ENCODE assay signal across 20 cellular contexts in the genomic region with DNA sequence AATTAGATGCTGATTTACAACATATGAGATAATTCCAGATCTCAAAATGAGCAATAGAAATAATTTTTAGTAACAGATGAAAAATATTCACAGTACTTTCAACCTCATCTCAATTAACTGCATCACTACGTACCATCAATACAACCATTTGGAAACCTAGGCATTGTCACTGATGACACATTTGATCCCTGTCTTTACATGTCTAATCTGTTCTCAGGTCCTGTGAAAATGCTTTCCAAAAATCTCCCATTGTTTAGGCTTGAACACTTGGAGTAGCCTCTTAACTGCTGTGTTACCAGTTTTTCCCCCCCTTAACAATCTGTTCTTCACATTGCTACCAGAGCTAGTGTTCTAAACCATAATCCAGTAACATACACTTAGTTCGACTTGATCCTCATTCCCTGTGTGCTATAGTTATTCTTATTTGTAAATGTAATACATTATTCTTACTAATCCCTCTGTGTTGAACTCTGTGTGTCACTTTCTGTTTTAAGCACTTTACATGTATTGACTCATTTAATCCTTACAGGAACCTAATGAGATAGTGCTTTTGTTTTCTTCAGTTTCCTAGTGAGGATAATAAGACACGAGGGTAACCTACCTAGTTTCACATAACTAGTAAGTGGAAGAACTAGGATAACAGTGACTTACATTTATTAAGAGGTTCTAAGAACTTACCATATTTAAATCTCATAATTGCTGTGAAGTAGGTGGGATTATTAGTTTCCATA. TPM values are rescaled to one million over a fixed set of nuclear protein-coding genes. Genes with fewer than 3 reads are reported as not detected.
DNase-seq lines count a peak whose midpoint lies in the region; ATAC-seq and FAIRE-seq lines count a peak whose summit lies in the region.
"Had no signal": no experiment of that assay in that cellular context is flagged by ENCODE, and none has a peak within 500 bp of the region (broad histone marks: within the 10 kb centered on the region; RNA-seq: fewer than 3 reads in every experiment).

No MANE protein-coding gene starts in this region.

- peaks cover 58% of the 10 kb centered on the region for H3K36me3 Mint-ChIP-seq in activated CD4-positive, alpha-beta T cell treated with anti-CD3 and anti-CD28 coated beads, Interleukin-2, amount 10 ng/mL, durations not matched to agents 24 days and 14 days (ENCODE audit: low read depth)
- H3K36me3 Mint-ChIP-seq in activated T-helper 17 cell treated with anti-CD3 and anti-CD28 coated beads, Interleukin-2, amount 50 U/mL, for 72 hours (ENCODE audit: low read depth) = peaks cover 97% of the 10 kb centered on the region

- intact Hi-C loops in activated CD4-positive, alpha-beta T cell treated with anti-CD3 and anti-CD28 coated beads, Interleukin-2, amount 10 ng/mL, durations not matched to agents 24 days and 14 days (cut with micrococcal nuclease) = no loop called here

- no peak overlapping the region for H3K4me3 Mint-ChIP-seq in activated CD4-positive, alpha-beta T cell treated with anti-CD3 and anti-CD28 coated beads, Interleukin-2, amount 10 ng/mL, durations not matched to agents 24 days and 14 days
- no peak overlapping the region for H3K4me3 Mint-ChIP-seq in activated T-helper 17 cell treated with anti-CD3 and anti-CD28 coated beads, Interleukin-2, amount 50 U/mL, for 72 hours

- H4K20me1 ChIP-seq in GM23248 (ENCODE audit: insufficient read depth) = no peaks in the 10 kb centered on the region

- H3K27me3 Mint-ChIP-seq in activated CD4-positive, alpha-beta T cell treated with anti-CD3 and anti-CD28 coated beads, Interleukin-2, amount 10 ng/mL, durations not matched to agents 24 days and 14 days = no peaks in the 10 kb centered on the region
- H3K27me3 Mint-ChIP-seq in activated T-helper 17 cell treated with anti-CD3 and anti-CD28 coated beads, Interleukin-2, amount 50 U/mL, for 72 hours = no peaks in the 10 kb centered on the region

- no peak overlapping the region for H3K9ac ChIP-seq in GM23248

- no peak overlapping the region for H2AFZ ChIP-seq in GM23248

- in situ Hi-C loops in GM23248 (cut with MboI) = no loop called here

- peak; percentile 96 for ATAC-seq in activated T-helper 17 cell treated with anti-CD3 and anti-CD28 coated beads, Interleukin-2, amount 50 U/mL, for 72 hours (replicated peaks)
- ATAC-seq: Right ventricle myocardium inferior had no signal

- H3K9me3 ChIP-seq in GM23248 (ENCODE audit: low read depth) = no peaks in the 10 kb centered on the region
- no peaks in the 10 kb centered on the region for H3K9me3 ChIP-seq in effector memory CD4-positive, alpha-beta T cell (ENCODE audit: control insufficient read depth, low read length)

- peak overlapping the region; percentile 78 for H3K27ac Mint-ChIP-seq in activated CD4-positive, alpha-beta T cell treated with anti-CD3 and anti-CD28 coated beads, Interleukin-2, amount 10 ng/mL, durations not matched to agents 24 days and 14 days
- peak overlapping the region; percentile 71 for H3K27ac Mint-ChIP-seq in activated T-helper 17 cell treated with anti-CD3 and anti-CD28 coated beads, Interleukin-2, amount 50 U/mL, for 72 hours

- H3K4me3 ChIP-seq in GM23248 = no peak overlapping the region
- no peak overlapping the region for H3K4me3 ChIP-seq in effector memory CD4-positive, alpha-beta T cell (ENCODE audit: insufficient read depth, low read depth, low read length, poor library complexity, severe bottlenecking)
- H3K4me3 ChIP-seq: smooth muscle cell had no signal

- peaks cover 81% of the 10 kb centered on the region for H3K36me3 ChIP-seq in GM23248 (ENCODE audit: low read depth)
- H3K36me3 ChIP-seq in effector memory CD4-positive, alpha-beta T cell (ENCODE audit: control insufficient read depth, insufficient read depth, low read length) = peaks cover 58% of the 10 kb centered on the region

- H3K27me3 ChIP-seq in GM23248 (replicated peaks; ENCODE audit: insufficient read depth) = no peaks in the 10 kb centered on the region
- no peaks in the 10 kb centered on the region for H3K27me3 ChIP-seq in effector memory CD4-positive, alpha-beta T cell (replicated peaks; ENCODE audit: control insufficient read depth, insufficient read depth, low read length, poor library complexity, severe bottlenecking)

- no peaks in the 10 kb centered on the region for H3K4me1 ChIP-seq in GM23248 (ENCODE audit: insufficient read depth)
- no peaks in the 10 kb centered on the region for H3K4me1 ChIP-seq in effector memory CD4-positive, alpha-beta T cell (ENCODE audit: control insufficient read depth, insufficient read depth, low read length, poor library complexity, severe bottlenecking)

- no peak for FAIRE-seq in frontal cortex (lab: Jason Lieb, UNC)
- FAIRE-seq: A204.1, astrocyte, G401.6, H1 had no signal

- H3K27ac ChIP-seq in GM23248 = no peak overlapping the region
- no peak overlapping the region for H3K27ac ChIP-seq in effector memory CD4-positive, alpha-beta T cell (ENCODE audit: insufficient read depth, low read length, poor library complexity, severe bottlenecking)

- H3K9me3 Mint-ChIP-seq in activated CD4-positive, alpha-beta T cell treated with anti-CD3 and anti-CD28 coated beads, Interleukin-2, amount 10 ng/mL, durations not matched to agents 24 days and 14 days = no peaks in the 10 kb centered on the region
- H3K9me3 Mint-ChIP-seq in activated T-helper 17 cell treated with anti-CD3 and anti-CD28 coated beads, Interleukin-2, amount 50 U/mL, for 72 hours = no peaks in the 10 kb centered on the region

- H3K79me2 ChIP-seq in GM23248 (ENCODE audit: insufficient read depth) = no peaks in the 10 kb centered on the region; the same call in 1 of the 2 replicates

- WGBS in GM23248 (ENCODE audit: low coverage in 1 of 2, low lambda C conversion rate in 2 of 2, missing lambda C conversion rate in 2 of 2), 2 experiments = 80 to 81% methylated on average over 3 of the region's 3 CpGs

- H3K4me1 Mint-ChIP-seq in activated CD4-positive, alpha-beta T cell treated with anti-CD3 and anti-CD28 coated beads, Interleukin-2, amount 10 ng/mL, durations not matched to agents 24 days and 14 days = peaks cover 12% of the 10 kb centered on the region
- peaks cover 9% of the 10 kb centered on the region for H3K4me1 Mint-ChIP-seq in activated T-helper 17 cell treated with anti-CD3 and anti-CD28 coated beads, Interleukin-2, amount 50 U/mL, for 72 hours

- no peak for DNase-seq in activated CD4-positive, alpha-beta T cell treated with anti-CD3 and anti-CD28 coated beads, Interleukin-2, amount 10 ng/mL, durations not matched to agents 24 days and 14 days
- no peak for DNase-seq in activated CD4-positive, alpha-beta T cell treated with anti-CD3 and anti-CD28 coated beads, Interleukin-2, amount 50 U/mL, for 1 hour
- DNase-seq in GM23248 (peak; percentile 4), non-pigmented ciliary epithelial cell (ENCODE audit: low read depth) (peak; percentile 1), NCI-H446 treated with DMSO at 0.1 percent for 48 hours (lab: John Stamatoyannopoulos, UW) (no peak), frontal cortex (ENCODE audit: low spot score in 2 of 2) (no peak)
- DNase-seq in effector memory CD4-positive, alpha-beta T cell = no peak
- DNase-seq: mesendoderm, NCI-H1930, NCI-H774, nucleus accumbens, substantia nigra, T1000 had no signal

- no peak overlapping the region for H3K4me2 ChIP-seq in GM23248 (ENCODE audit: unreplicated experiment)
- H3K4me2 ChIP-seq: smooth muscle cell had no signal

- H3K9me2 ChIP-seq in GM23248 (ENCODE audit: insufficient read depth) = no peaks in the 10 kb centered on the region

- H3F3A ChIP-seq in GM23248 (ENCODE audit: insufficient read depth) = no peaks in the 10 kb centered on the region; the same call in 1 of the 2 replicates

RNA-seq across cellular contexts. Expression of a gene that starts 41.7 kb away (rescaled TPM):
- 117 and 130 TPM in 2 replicates for total RNA-seq in activated CD4-positive, alpha-beta T cell treated with anti-CD3 and anti-CD28 coated beads, Interleukin-2, amount 10 ng/mL, durations not matched to agents 24 days and 14 days
- total RNA-seq in GM23248 (2014; rRNA removed; shearing (Covaris generic)) = 17.4 and 27.1 TPM in 2 replicates
- 30.9 and 34.6 TPM in 2 replicates for polyA plus RNA-seq in GM23248 (2016; fragmentation: Nextera tagmentation; extraction: Ambion mirVana)
- 10 to 100 TPM; 35.2 to 80.7 TPM for total RNA-seq in activated T-helper 17 cell treated with anti-CD3 and anti-CD28 coated beads, Interleukin-2, amount 50 U/mL, for 72 hours
- total RNA-seq in frontal cortex = 68.5 TPM

RNA-seq across cellular contexts. Expression of a gene that starts 45.9 kb away (rescaled TPM):
- not detected in 2 replicates for total RNA-seq in activated CD4-positive, alpha-beta T cell treated with anti-CD3 and anti-CD28 coated beads, Interleukin-2, amount 10 ng/mL, durations not matched to agents 24 days and 14 days
- not detected in 2 replicates for total RNA-seq in GM23248 (2014; rRNA removed; shearing (Covaris generic))
- polyA plus RNA-seq in GM23248 (2016; fragmentation: Nextera tagmentation; extraction: Ambion mirVana) = not detected in 2 replicates
- not detected for total RNA-seq in activated T-helper 17 cell treated with anti-CD3 and anti-CD28 coated beads, Interleukin-2, amount 50 U/mL, for 72 hours
- total RNA-seq in frontal cortex = not detected
- total RNA-seq: astrocyte, H1, Right ventricle myocardium inferior, smooth muscle cell had no signal
- polyA plus RNA-seq: H1, smooth muscle cell had no signal

Comparison
In these comparisons a context has a peak if more than half of its experiments do, and no peak if none do; other contexts are left out.
1. DNase-seq: peak in GM23248 (single experiment) and non-pigmented ciliary epithelial cell (single experiment); none in activated CD4-positive, alpha-beta T cell treated with anti-CD3 and anti-CD28 coated beads, Interleukin-2, amount 10 ng/mL, durations not matched to agents 24 days and 14 days (single experiment), activated CD4-positive, alpha-beta T cell treated with anti-CD3 and anti-CD28 coated beads, Interleukin-2, amount 50 U/mL, for 1 hour (single experiment), effector memory CD4-positive, alpha-beta T cell (0 of 3), NCI-H446 treated with DMSO at 0.1 percent for 48 hours (single experiment) and frontal cortex (0 of 2).